8 cellular contexts compared by ENCODE assay signal in the genomic region with DNA sequence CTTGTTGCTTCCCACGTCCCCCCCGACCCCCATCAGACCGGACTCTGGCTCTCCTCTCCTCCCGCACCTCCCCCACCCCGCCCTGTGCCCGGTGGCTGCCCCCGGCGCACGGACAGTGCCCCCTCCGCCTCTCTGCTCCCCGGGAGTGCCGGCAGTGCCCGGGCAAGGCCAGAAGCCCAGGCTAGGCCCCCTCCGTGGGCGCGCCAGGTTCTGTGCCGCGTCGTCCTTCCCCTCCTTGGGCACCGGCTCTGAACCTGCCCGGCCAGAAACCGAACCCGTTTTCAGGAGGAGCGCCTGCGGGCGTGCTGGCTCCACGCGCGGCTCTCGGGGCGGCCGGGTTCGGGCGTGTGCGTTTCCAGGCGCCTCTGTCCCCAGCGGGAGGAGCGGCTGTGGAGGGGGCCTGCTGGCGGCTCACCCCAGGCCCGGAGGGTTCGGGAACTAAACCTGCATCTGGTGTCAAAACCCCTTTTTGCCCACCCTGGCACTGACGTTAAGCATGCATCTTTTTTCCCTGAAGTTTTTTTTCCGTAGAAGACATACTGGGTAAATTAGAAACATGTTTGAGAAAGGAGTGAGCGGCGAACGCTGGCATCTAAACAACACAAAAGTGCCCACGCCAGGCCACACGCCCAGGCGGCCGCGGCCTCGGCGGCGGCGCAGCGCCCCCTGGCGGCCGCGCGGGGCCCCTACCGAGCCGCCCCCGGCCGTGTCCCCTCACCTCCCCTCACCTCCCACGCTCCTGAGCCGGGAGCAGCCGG.
A peak's percentile ranks its signal among the peaks of the same experiment; 100 is the strongest.
DNase-seq lines count a peak whose midpoint lies in the region; ATAC-seq and TF ChIP-seq lines count a peak whose summit lies in the region.

No MANE protein-coding gene starts in this region.

- TF ChIP-seq EP300 in esophagus muscularis mucosa (IDR thresholded peaks at IDR 0.05): no peak

- no peaks in the 10 kb centered on the region for H3F3A ChIP-seq in OCI-LY1 (ENCODE audit: insufficient read depth, low read length)

- peak; percentile 69 for ATAC-seq in GM18511 (IDR thresholded peaks at IDR 0.05; ENCODE audit: unreplicated experiment)
- ATAC-seq in HG03159 (IDR thresholded peaks at IDR 0.05; ENCODE audit: unreplicated experiment): peak; percentile 58

- no peaks in the 10 kb centered on the region for H4K20me1 ChIP-seq in OCI-LY1 (ENCODE audit: insufficient read depth, low read length)

- peak overlapping the region; percentile 97 for H3K4me2 ChIP-seq in OCI-LY1 (ENCODE audit: low read length)

- H2AFZ ChIP-seq in OCI-LY1 (ENCODE audit: low read length): peak overlapping the region; percentile 68; the same call in 1 of the 2 replicates

- H3K4me1 ChIP-seq in OCI-LY1 (ENCODE audit: insufficient read depth, low read length, severe bottlenecking): peaks cover 71% of the 10 kb centered on the region
- peaks cover 10 to 32% (median 21%) of the 10 kb centered on the region in 4 donors for H3K4me1 ChIP-seq in esophagus muscularis mucosa
- H3K4me1 ChIP-seq in muscle layer of colon (ENCODE audit: insufficient read depth, low read length): peaks cover 18% of the 10 kb centered on the region

- H3K4me3 ChIP-seq in OCI-LY1 (ENCODE audit: low read depth, low read length, poor library complexity, severe bottlenecking) (peak overlapping the region; percentile 63), esophagus muscularis mucosa (peak overlapping the region; percentile 67 to 80 (median 72)), muscle layer of colon (ENCODE audit: low read depth in 1 of 2, low read length in 2 of 2) (peak overlapping the region; percentile 63 to 81)

- intact Hi-C loops in esophagus muscularis mucosa (cut with DNase I): loop anchor here (2.0 kb wide), 3 partner anchors 218 to 342 kb away; no protein-coding TSS in a partner anchor

- H3K9ac ChIP-seq in OCI-LY1 (ENCODE audit: low read length) (peak overlapping the region; percentile 83), muscle layer of colon (ENCODE audit: low read length) (peak overlapping the region; percentile 50)

- WGBS in esophagus muscularis mucosa: 4% methylated on average over 9 of the region's 67 CpGs

- H3K79me2 ChIP-seq in OCI-LY1 (ENCODE audit: insufficient read depth, low read length): no peaks in the 10 kb centered on the region

- H3K27me3 ChIP-seq in OCI-LY1 (ENCODE audit: insufficient read depth, low read length) (no peaks in the 10 kb centered on the region), esophagus muscularis mucosa (no peaks in the 10 kb centered on the region), muscle layer of colon (ENCODE audit: control insufficient read depth in 1 of 2, insufficient read depth in 2 of 2, low read length in 2 of 2) (no peaks in the 10 kb centered on the region)

- H3K36me3 ChIP-seq in OCI-LY1 (ENCODE audit: insufficient read depth, low read length): no peaks in the 10 kb centered on the region
- H3K36me3 ChIP-seq in esophagus muscularis mucosa: no peaks in the 10 kb centered on the region
- no peaks in the 10 kb centered on the region for H3K36me3 ChIP-seq in muscle layer of colon (ENCODE audit: insufficient read depth, low read length)

- no peak for TF ChIP-seq POLR2A in esophagus muscularis mucosa (IDR thresholded peaks at IDR 0.05; ENCODE audit: low read depth)

- peak overlapping the region; percentile 94 for H3K27ac ChIP-seq in OCI-LY1 (ENCODE audit: low read depth, low read length, poor library complexity, severe bottlenecking)
- peak overlapping the region; percentile 87 to 92 (median 90) for H3K27ac ChIP-seq in esophagus muscularis mucosa (replicated peaks in 1 of 4)
- peak overlapping the region; percentile 67 for H3K27ac ChIP-seq in muscle layer of colon (ENCODE audit: low read depth, low read length)

- no peaks in the 10 kb centered on the region for H3K9me2 ChIP-seq in OCI-LY1 (ENCODE audit: low read depth, low read length)

- H3K9me3 ChIP-seq in OCI-LY1 (ENCODE audit: low read length) (no peaks in the 10 kb centered on the region; the same call in 1 of the 2 replicates), esophagus muscularis mucosa (no peaks in the 10 kb centered on the region), muscle layer of colon (ENCODE audit: low read length) (no peaks in the 10 kb centered on the region)

- DNase-seq in AG08395 (ENCODE audit: low spot score) (peak; percentile 83), esophagus muscularis mucosa (ENCODE audit: extremely low spot score) (no peak)
- peak; percentile 73 to 79 for DNase-seq in activated T-cell treated with anti-CD3 and anti-CD28 coated beads, Interleukin-2, amount 50 U/mL, for 48 hours
- peak; percentile 71 for DNase-seq in stimulated activated CD8-positive, alpha-beta memory T cell treated with anti-CD3 and anti-CD28 coated beads, Interleukin-4, amount 100 ng/mL, for 48 hours

- peak; percentile 47; the same call in 1 of the 2 replicates for TF ChIP-seq CTCF in OCI-LY1 (IDR thresholded peaks at IDR 0.05; ENCODE audit: low read length)
- peak; percentile 89 to 97 (median 96) for TF ChIP-seq CTCF in esophagus muscularis mucosa (IDR thresholded peaks at IDR 0.05)
